In the genomic region with DNA sequence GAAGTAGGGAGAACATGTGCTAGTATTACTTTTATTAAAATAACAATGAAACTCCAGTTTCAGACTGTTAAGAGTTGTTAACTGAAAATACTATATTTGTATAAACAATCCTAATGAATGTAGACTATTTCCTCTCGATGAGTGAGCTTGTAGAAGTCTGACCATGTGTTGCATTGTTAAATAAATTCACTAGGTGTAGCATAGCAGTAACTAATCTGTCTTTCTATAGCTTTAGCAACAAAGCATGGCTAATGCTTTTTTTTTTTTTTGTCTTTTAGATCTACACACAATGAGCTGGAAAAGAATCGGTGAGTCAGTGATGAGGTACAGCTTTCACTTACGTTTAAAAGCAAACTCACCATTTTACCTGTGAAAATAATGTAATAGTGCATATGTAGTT, we compare ENCODE assay signal across 19 cellular contexts.
"Had no signal": no experiment of that assay in that cellular context is flagged by ENCODE, and none has a peak within 500 bp of the region (broad histone marks: within the 10 kb centered on the region; RNA-seq: fewer than 3 reads in every experiment).

No MANE protein-coding gene starts in this region.

- H3K27ac ChIP-seq: lower lobe of right lung, parathyroid adenoma, right lobe of liver, thoracic aorta, tibial nerve, upper lobe of right lung, uterus had no signal

- DNase-seq: effector CD8-positive, alpha-beta T cell; erythroblast; hypothalamus; immature natural killer cell; left ventricle myocardium superior; lower lobe of right lung; mucosa of descending colon; naive B cell; right lobe of liver; small intestine; stimulated activated CD4-positive, alpha-beta T cell treated with anti-CD3 and anti-CD28 coated beads, Interleukin-15, amount 100 ng/mL, for 24 hours; stimulated activated CD4-positive, alpha-beta T cell treated with anti-CD3 and anti-CD28 coated beads, Interleukin-2, amount 100 ng/mL, for 48 hours; stimulated activated naive B cell treated with anti-CD40 and anti-IgM and Interleukin-4, amounts not matched to agents 10 μg/mL and 1 μg/mL and 100 μg/mL, for 72 hours; upper lobe of right lung; uterus had no signal

- ATAC-seq: left ventricle myocardium superior; lower lobe of right lung; mucosa of descending colon; natural killer cell treated with Interleukin-12 subunit alpha and Interleukin-12 subunit beta and Interleukin-15 and Interleukin-18, amount 100 ng/mL, for 72 hours; right lobe of liver; stimulated activated naive B cell treated with anti-CD40 and anti-IgM and Interleukin-4, amounts not matched to agents 10 μg/mL and 1 μg/mL and 100 μg/mL, for 72 hours; upper lobe of right lung had no signal

- H3K9me3 ChIP-seq: lower lobe of right lung, mucosa of descending colon, right lobe of liver, thoracic aorta, tibial nerve, upper lobe of right lung, uterus had no signal

- H3K9ac ChIP-seq: parathyroid adenoma had no signal

- H3K4me1 ChIP-seq: lower lobe of right lung, parathyroid adenoma had no signal

- H3K27me3 ChIP-seq: right lobe of liver, tibial nerve, upper lobe of right lung, uterus had no signal

- H3K36me3 ChIP-seq: right lobe of liver, uterus had no signal

- H3K4me3 ChIP-seq: lower lobe of right lung, mucosa of descending colon, right lobe of liver, thoracic aorta, tibial nerve, upper lobe of right lung, uterus had no signal
